8 cellular contexts compared by ENCODE assay signal in genomic region chr9:75265525-75265972, GRCh38.
DNase-seq lines count a peak whose midpoint lies in the region; ATAC-seq, FAIRE-seq and TF ChIP-seq lines count a peak whose summit lies in the region.

No MANE protein-coding gene starts in this region.

- 0% methylated on average over 3 of the region's 3 CpGs for WGBS in HepG2 (ENCODE audit: low lambda C conversion rate)

- no peaks in the 10 kb centered on the region for H3K27me3 ChIP-seq in H7 (ENCODE audit: control insufficient read depth, insufficient read depth, low read length)
- no peaks in the 10 kb centered on the region for H3K27me3 ChIP-seq in HepG2 (ENCODE audit: control insufficient read depth in 1 of 2, insufficient read depth in 2 of 2, low read length in 2 of 2)

- no peaks in the 10 kb centered on the region for H3K4me1 ChIP-seq in HepG2 (ENCODE audit: insufficient read depth, low read length)

- no peaks in the 10 kb centered on the region for H3K79me2 ChIP-seq in HepG2 (ENCODE audit: insufficient read depth, low read length)

- DNase-seq in NCI-H524 (lab: John Stamatoyannopoulos, UW) = peak; percentile 5 to 34
- no peak for DNase-seq in NCI-H524 treated with DMSO at 0.1 percent for 48 hours (lab: John Stamatoyannopoulos, UW)
- peak; percentile 22 for DNase-seq in H7
- peak; percentile 54 for DNase-seq in M059J (ENCODE audit: low read depth)
- peak; percentile 23 for DNase-seq in T-helper 9 cell
- peak; percentile 3 for DNase-seq in cerebellum (ENCODE audit: low spot score)
- DNase-seq in HepG2 (ENCODE audit: low spot score) = peak; percentile 30
- DNase-seq in stimulated activated CD8-positive, alpha-beta memory T cell treated with anti-CD3 and anti-CD28 coated beads, Interleukin-15, amount 100 ng/mL, for 24 hours (ENCODE audit: low read depth) = peak; percentile 6

- no peaks in the 10 kb centered on the region for H3K9me3 ChIP-seq in HepG2 (ENCODE audit: low read length)

- no peak overlapping the region for H2AFZ ChIP-seq in HepG2 (ENCODE audit: low read length)

- intact Hi-C loops in HepG2 (cut with micrococcal nuclease; ENCODE audit: unreplicated experiment) = loop anchor here (1.0 to 10.0 kb wide), 3 partner anchors 319 to 601 kb away; no protein-coding TSS in a partner anchor

- no peak overlapping the region for H3K4me2 ChIP-seq in HepG2 (ENCODE audit: low read depth, low read length)

- no peak overlapping the region for H3K27ac ChIP-seq in HepG2 (ENCODE audit: extremely low read length, insufficient read depth, low read length)

- FAIRE-seq in HepG2 (lab: Jason Lieb, UNC) = no peak

- peak; percentile 71 for TF ChIP-seq CTCF in HepG2 (CRISPR knock-in tag; IDR thresholded peaks at IDR 0.05)

- peak; percentile 72 for ATAC-seq in HepG2

- POLR2A ChIA-PET in HepG2 (lab: Yijun Ruan, JAX) = no interaction called here

- H3K9ac ChIP-seq in HepG2 (ENCODE audit: insufficient read depth, low read depth, low read length) = no peak overlapping the region

- H3K4me3 ChIP-seq in H7 (ENCODE audit: insufficient read depth, low read depth, low read length) (no peak overlapping the region), HepG2 (replicated peaks in 1 of 3; ENCODE audit: insufficient read depth in 1 of 3, low read depth in 2 of 3, low read length in 3 of 3) (no peak overlapping the region)

- BruUV-seq in HepG2 (replicated peaks; lab: Mats Ljungman, UMichigan) = no TSS peak

- no peak for TF ChIP-seq RAD21 in HepG2 (CRISPR knock-in tag; IDR thresholded peaks at IDR 0.05)

- TF ChIP-seq EP300 in HepG2 (IDR thresholded peaks at IDR 0.05; ENCODE audit: low read depth in 2 of 2, low read length in 2 of 2) (no peak), HepG2 (CRISPR knock-in tag; IDR thresholded peaks at IDR 0.05; ENCODE audit: borderline replicate concordance) (no peak)

- no peak for TF ChIP-seq POLR2A in HepG2 (IDR thresholded peaks at IDR 0.05; ENCODE audit: insufficient read depth in 1 of 2, low read depth in 2 of 2, low read length in 2 of 2)

- no peaks in the 10 kb centered on the region for H4K20me1 ChIP-seq in HepG2 (ENCODE audit: insufficient read depth, low read length)

- H3K36me3 ChIP-seq in H7 (replicated peaks; ENCODE audit: control insufficient read depth, insufficient read depth, low read length) (no peaks in the 10 kb centered on the region), HepG2 (replicated peaks in 1 of 2; ENCODE audit: control insufficient read depth in 1 of 2, insufficient read depth in 2 of 2, low read length in 2 of 2) (no peaks in the 10 kb centered on the region)

- CTCF ChIA-PET in HepG2 (lab: Yijun Ruan, JAX; ENCODE audit: low intra/inter-chr PET ratio, low total read pairs) = interaction anchor here (1.4 to 1.8 kb wide), 3 partner anchors 589 to 1038 kb away, joined by 4 to 8 read pairs (median 7); no protein-coding TSS in a partner anchor

- in situ Hi-C loops in HepG2 (cut with HindIII; ENCODE audit: extremely low pct_ligation_motif_present, low pct_unique_long_range_greater_than_20kb) = no loop called here

TF ChIP-seq in HepG2, 621 proteins besides CTCF, POLR2A, EP300 and RAD21:
- TF ChIP-seq STAG1 (CRISPR knock-in tag; IDR thresholded peaks at IDR 0.05) (peak; percentile 67), SMC3 (IDR thresholded peaks at IDR 0.05; ENCODE audit: low read length) (peak; percentile 68), REXO4 (CRISPR knock-in tag; IDR thresholded peaks at IDR 0.05; ENCODE audit: borderline replicate concordance) (no peak)
